ENCODE assay signal across 15 cellular contexts in genomic region chr6:55950071-55950814, GRCh38.
DNase-seq lines count a peak whose midpoint lies in the region; ATAC-seq, FAIRE-seq and TF ChIP-seq lines count a peak whose summit lies in the region.
"Had no signal": no experiment of that assay in that cellular context is flagged by ENCODE, and none has a peak within 500 bp of the region (broad histone marks: within the 10 kb centered on the region; RNA-seq: fewer than 3 reads in every experiment).

No MANE protein-coding gene starts in this region.

- peak overlapping the region in 1 of 2 experiments; percentile 53 for H3K14ac ChIP-seq in mesenchymal stem cell (ENCODE audit: low read length in 2 of 2)

- no peak overlapping the region for H2BK15ac ChIP-seq in mesenchymal stem cell (ENCODE audit: low read depth, poor library complexity, severe bottlenecking)

- WGBS in HepG2 (ENCODE audit: low lambda C conversion rate): 53% methylated on average over 9 of the region's 26 CpGs
- WGBS in right lobe of liver (ENCODE audit: insufficient coverage, low coverage, low lambda C conversion rate, missing lambda C conversion rate): 42% methylated on average over 5 of the region's 26 CpGs
- WGBS in mesenchymal stem cell: 98% methylated on average over 25 of the region's 26 CpGs
- WGBS in spleen, 5 donors: 82 to 94% (median 90%) methylated on average over 10 to 26 of the region's 26 CpGs
- WGBS in aorta, 2 donors: 96% methylated on average over 26 of the region's 26 CpGs
- WGBS in smooth muscle cell (ENCODE audit: low lambda C conversion rate): 94% methylated on average over 19 of the region's 26 CpGs

- H3K4ac ChIP-seq in mesenchymal stem cell (ENCODE audit: low read depth in 1 of 2, low read length in 2 of 2): no peak overlapping the region

- H3F3A ChIP-seq in smooth muscle cell (ENCODE audit: low read depth): no peaks in the 10 kb centered on the region

- no peak overlapping the region for H2AFZ ChIP-seq in HepG2 (ENCODE audit: low read length)
- no peak overlapping the region for H2AFZ ChIP-seq in mesenchymal stem cell (ENCODE audit: low read depth, low read length)
- no peak overlapping the region for H2AFZ ChIP-seq in smooth muscle cell (ENCODE audit: low read depth)

- CTCF ChIA-PET in HepG2 (lab: Yijun Ruan, JAX; ENCODE audit: low intra/inter-chr PET ratio, low total read pairs): no interaction called here

- no TSS peak for BruUV-seq in HepG2 (replicated peaks; lab: Mats Ljungman, UMichigan)

- H3K79me2 ChIP-seq in HepG2 (ENCODE audit: insufficient read depth, low read length) (no peaks in the 10 kb centered on the region), smooth muscle cell (ENCODE audit: low read depth) (no peaks in the 10 kb centered on the region)

- POLR2A ChIA-PET in HepG2 (lab: Yijun Ruan, JAX): no interaction called here

- intact Hi-C loops in HepG2 (cut with micrococcal nuclease; ENCODE audit: unreplicated experiment): no loop called here
- intact Hi-C loops in right lobe of liver (cut with DNase I): no loop called here
- intact Hi-C loops in spleen (cut with DNase I; ENCODE audit: low total_unique reads): no loop called here
- intact Hi-C loops in aorta (cut with DNase I): loop anchor here in 1 of 2 donors (10.0 kb wide), 1 partner anchor 505 kb away; no protein-coding TSS in a partner anchor
- intact Hi-C loops in uterus (cut with DNase I; ENCODE audit: low total_unique reads): no loop called here

- no peak overlapping the region for H3K23ac ChIP-seq in mesenchymal stem cell (ENCODE audit: low read length in 2 of 2)

- DNase-seq in HepG2 (ENCODE audit: low spot score) (no peak), right lobe of liver (no peak), mesenchymal stem cell (no peak), spleen (peak; percentile 68), aorta (no peak), smooth muscle cell (lab: John Stamatoyannopoulos, UW; ENCODE audit: unreplicated experiment) (no peak), uterus (no peak)
- DNase-seq: 8988T; Calu3; CD4-positive, alpha-beta memory T cell; DMS79 treated with DMSO at 0.1 percent for 48 hours; GF-D8 had no signal

- H3K18ac ChIP-seq in mesenchymal stem cell (ENCODE audit: low read depth in 1 of 2, low read length in 2 of 2): no peak overlapping the region

- peak overlapping the region; percentile 44 for H4K91ac ChIP-seq in mesenchymal stem cell (ENCODE audit: low read length)

- H3K27ac ChIP-seq in HepG2 (ENCODE audit: extremely low read length, insufficient read depth, low read length) (no peak overlapping the region), right lobe of liver (no peak overlapping the region), mesenchymal stem cell (ENCODE audit: low read length, poor library complexity, severe bottlenecking) (no peak overlapping the region), spleen (no peak overlapping the region), aorta (ENCODE audit: low read depth in 1 of 2, low read length in 2 of 2) (no peak overlapping the region), smooth muscle cell (ENCODE audit: low read depth) (no peak overlapping the region), uterus (no peak overlapping the region)
- H3K27ac ChIP-seq: BLaER1 had no signal

- no peak overlapping the region for H2BK5ac ChIP-seq in mesenchymal stem cell (ENCODE audit: low read depth, low read length, poor library complexity, severe bottlenecking)

- TF ChIP-seq CTCF in HepG2 (CRISPR knock-in tag; IDR thresholded peaks at IDR 0.05): no peak
- no peak for TF ChIP-seq CTCF in right lobe of liver (IDR thresholded peaks at IDR 0.05)
- TF ChIP-seq CTCF in spleen (IDR thresholded peaks at IDR 0.05 in 8 of 11, conservative IDR thresholded peaks at IDR 0.05 in 3 of 11): no peak
- TF ChIP-seq CTCF in smooth muscle cell (IDR thresholded peaks at IDR 0.05; ENCODE audit: borderline replicate concordance, insufficient read depth, poor library complexity, severe bottlenecking): no peak
- no peak for TF ChIP-seq CTCF in uterus (IDR thresholded peaks at IDR 0.05)

- ATAC-seq in HepG2 (no peak), right lobe of liver (no peak), aorta (ENCODE audit: low FRiP score) (peak; percentile 46), HG02763 (IDR thresholded peaks at IDR 0.05; ENCODE audit: unreplicated experiment) (no peak)

- H3K4me2 ChIP-seq in HepG2 (ENCODE audit: low read depth, low read length) (no peak overlapping the region), mesenchymal stem cell (ENCODE audit: low read length, poor library complexity, severe bottlenecking) (no peak overlapping the region), smooth muscle cell (no peak overlapping the region)
- H3K4me2 ChIP-seq: BLaER1 had no signal

- H4K20me1 ChIP-seq in HepG2 (ENCODE audit: insufficient read depth, low read length): no peaks in the 10 kb centered on the region
- H4K20me1 ChIP-seq in smooth muscle cell (ENCODE audit: low read depth): no peaks in the 10 kb centered on the region
- H4K20me1 ChIP-seq: BLaER1 had no signal

- H3K27me3 ChIP-seq in HepG2 (ENCODE audit: control insufficient read depth in 1 of 2, insufficient read depth in 2 of 2, low read length in 2 of 2) (no peaks in the 10 kb centered on the region), right lobe of liver (no peaks in the 10 kb centered on the region), mesenchymal stem cell (ENCODE audit: control insufficient read depth in 1 of 2, insufficient read depth in 1 of 2, low read length in 2 of 2) (no peaks in the 10 kb centered on the region), spleen (replicated peaks in 1 of 7) (no peaks in the 10 kb centered on the region), aorta (ENCODE audit: control insufficient read depth in 1 of 2, insufficient read depth in 2 of 2, low read length in 1 of 2) (no peaks in the 10 kb centered on the region), smooth muscle cell (ENCODE audit: low read depth) (no peaks in the 10 kb centered on the region), uterus (no peaks in the 10 kb centered on the region)
- H3K27me3 ChIP-seq: BLaER1 had no signal

- H3K36me3 ChIP-seq in HepG2 (replicated peaks in 1 of 2; ENCODE audit: control insufficient read depth in 1 of 2, insufficient read depth in 2 of 2, low read length in 2 of 2): no peaks in the 10 kb centered on the region
- H3K36me3 ChIP-seq in right lobe of liver: no peaks in the 10 kb centered on the region
- H3K36me3 ChIP-seq in mesenchymal stem cell (ENCODE audit: control insufficient read depth in 1 of 2, insufficient read depth in 2 of 2, low read depth in 1 of 2, low read length in 2 of 2): no peaks in the 10 kb centered on the region
- no peaks in the 10 kb centered on the region for H3K36me3 ChIP-seq in spleen
- H3K36me3 ChIP-seq in aorta (ENCODE audit: control insufficient read depth in 1 of 2, insufficient read depth in 2 of 2, low read length in 1 of 2): no peaks in the 10 kb centered on the region
- no peaks in the 10 kb centered on the region for H3K36me3 ChIP-seq in smooth muscle cell (ENCODE audit: low read depth)
- no peaks in the 10 kb centered on the region for H3K36me3 ChIP-seq in uterus
- H3K36me3 ChIP-seq: BLaER1, HAP-1 had no signal

- H2BK120ac ChIP-seq in mesenchymal stem cell (ENCODE audit: low read depth, low read length): no peak overlapping the region

- no peak for FAIRE-seq in HepG2 (lab: Jason Lieb, UNC)

- no peak overlapping the region for H3K4me3 ChIP-seq in HepG2 (replicated peaks in 1 of 3; ENCODE audit: insufficient read depth in 1 of 3, low read depth in 2 of 3, low read length in 3 of 3)
- no peak overlapping the region for H3K4me3 ChIP-seq in right lobe of liver
- no peak overlapping the region for H3K4me3 ChIP-seq in mesenchymal stem cell (ENCODE audit: insufficient read depth in 1 of 2, low read depth in 1 of 2, low read length in 2 of 2)
- H3K4me3 ChIP-seq in spleen: no peak overlapping the region
- no peak overlapping the region for H3K4me3 ChIP-seq in aorta (ENCODE audit: low read length in 2 of 2)
- no peak overlapping the region for H3K4me3 ChIP-seq in smooth muscle cell
- no peak overlapping the region for H3K4me3 ChIP-seq in uterus
- H3K4me3 ChIP-seq: BLaER1, HAP-1 had no signal

- TF ChIP-seq POLR2A in HepG2 (IDR thresholded peaks at IDR 0.05; ENCODE audit: insufficient read depth in 1 of 2, low read depth in 2 of 2, low read length in 2 of 2) (no peak), right lobe of liver (IDR thresholded peaks at IDR 0.05) (no peak), spleen (IDR thresholded peaks at IDR 0.05) (no peak), uterus (IDR thresholded peaks at IDR 0.05) (no peak)

- H2AK5ac ChIP-seq in mesenchymal stem cell (ENCODE audit: low read length, severe bottlenecking): no peak overlapping the region

- no peaks in the 10 kb centered on the region for H3K4me1 ChIP-seq in HepG2 (ENCODE audit: insufficient read depth, low read length)
- no peaks in the 10 kb centered on the region for H3K4me1 ChIP-seq in right lobe of liver
- no peaks in the 10 kb centered on the region for H3K4me1 ChIP-seq in mesenchymal stem cell (ENCODE audit: control insufficient read depth, insufficient read depth, low read depth, low read length)
- no peaks in the 10 kb centered on the region for H3K4me1 ChIP-seq in spleen
- H3K4me1 ChIP-seq in aorta (ENCODE audit: control insufficient read depth in 1 of 2, insufficient read depth in 2 of 2, low read length in 2 of 2): no peaks in the 10 kb centered on the region
- H3K4me1 ChIP-seq in smooth muscle cell (ENCODE audit: low read depth): no peaks in the 10 kb centered on the region
- H3K4me1 ChIP-seq in uterus: no peaks in the 10 kb centered on the region
- H3K4me1 ChIP-seq: BLaER1, HAP-1 had no signal

- TF ChIP-seq EP300 in HepG2 (IDR thresholded peaks at IDR 0.05; ENCODE audit: low read depth in 2 of 2, low read length in 2 of 2) (no peak), HepG2 (CRISPR knock-in tag; IDR thresholded peaks at IDR 0.05; ENCODE audit: borderline replicate concordance) (no peak)

- no peaks in the 10 kb centered on the region for H3K9me3 ChIP-seq in HepG2 (ENCODE audit: low read length)
- H3K9me3 ChIP-seq in right lobe of liver: no peaks in the 10 kb centered on the region
- peaks cover 2% of the 10 kb centered on the region for H3K9me3 ChIP-seq in mesenchymal stem cell (ENCODE audit: control insufficient read depth, low read length)
- peaks cover 0 to 24% (median 11%) of the 10 kb centered on the region in 8 donors for H3K9me3 ChIP-seq in spleen
- H3K9me3 ChIP-seq in aorta (ENCODE audit: control insufficient read depth, low read length): no peaks in the 10 kb centered on the region
- H3K9me3 ChIP-seq in smooth muscle cell (replicated peaks; ENCODE audit: low read depth): no peaks in the 10 kb centered on the region
- H3K9me3 ChIP-seq in uterus: no peaks in the 10 kb centered on the region
- H3K9me3 ChIP-seq: HAP-1 had no signal

- no peak overlapping the region for H3K9ac ChIP-seq in HepG2 (ENCODE audit: insufficient read depth, low read depth, low read length)
- no peak overlapping the region for H3K9ac ChIP-seq in mesenchymal stem cell (ENCODE audit: low read length)
- no peak overlapping the region for H3K9ac ChIP-seq in smooth muscle cell (ENCODE audit: low read depth)
- H3K9ac ChIP-seq: BLaER1 had no signal

- no peaks in the 10 kb centered on the region for H3K79me1 ChIP-seq in mesenchymal stem cell (replicated peaks; ENCODE audit: low read length, poor library complexity, severe bottlenecking)

- TF ChIP-seq RAD21 in HepG2 (CRISPR knock-in tag; IDR thresholded peaks at IDR 0.05): no peak

- H4K8ac ChIP-seq in mesenchymal stem cell (ENCODE audit: low read length): no peak overlapping the region

- no peak overlapping the region for H2BK12ac ChIP-seq in mesenchymal stem cell (ENCODE audit: low read length in 2 of 2)

- in situ Hi-C loops in HepG2 (cut with HindIII; ENCODE audit: extremely low pct_ligation_motif_present, low pct_unique_long_range_greater_than_20kb): loop anchor here (25.0 kb wide), 2 partner anchors 513 to 663 kb away; no protein-coding TSS in a partner anchor
